In the genomic region with DNA sequence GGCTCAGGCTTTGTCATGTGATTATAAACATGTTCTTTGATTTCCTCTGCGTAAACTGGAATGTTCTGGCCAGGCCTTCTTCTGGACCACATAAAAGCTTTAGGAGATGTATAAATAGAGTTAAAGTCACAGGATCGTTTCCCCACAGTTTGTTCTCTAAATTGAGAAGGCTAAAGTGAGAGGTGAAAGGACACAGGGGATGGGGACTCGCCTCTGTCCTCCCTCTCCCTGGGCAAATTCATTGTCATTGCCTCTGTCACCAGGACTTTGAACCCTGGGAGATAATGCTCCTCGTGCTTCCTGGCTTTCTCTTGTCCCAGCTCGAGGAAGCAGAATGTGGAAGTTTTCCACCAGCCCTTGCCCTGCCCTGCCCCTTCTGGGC, we compare ENCODE assay signal across 1 cellular context.
A peak's percentile ranks its signal among the peaks of the same experiment; 100 is the strongest.
TF ChIP-seq lines count a peak whose summit lies in the region.

No MANE protein-coding gene starts in this region.

TF ChIP-seq in HepG2, 621 proteins besides CTCF, POLR2A, EP300 and RAD21 (continued from another document and continues in another):
- TF ChIP-seq ZNF740 (CRISPR knock-in tag; IDR thresholded peaks at IDR 0.05), result no peak
- TF ChIP-seq ZNF335 (CRISPR knock-in tag; IDR thresholded peaks at IDR 0.05), result no peak; the same call in 1 of the 2 replicates
- no peak for TF ChIP-seq ZNF333 (CRISPR knock-in tag; IDR thresholded peaks at IDR 0.05; ENCODE audit: borderline replicate concordance)
- peak; percentile 97 for TF ChIP-seq DNMT3B (CRISPR knock-in tag; conservative IDR thresholded peaks at IDR 0.05)
- peak; percentile 53 for TF ChIP-seq KDM2A (CRISPR knock-in tag; IDR thresholded peaks at IDR 0.05; ENCODE audit: borderline replicate concordance, low read depth)
- peak; percentile 84 for TF ChIP-seq EHMT2 (IDR thresholded peaks at IDR 0.05; ENCODE audit: borderline replicate concordance, low read depth, low read length)
- TF ChIP-seq, protein P1, sequence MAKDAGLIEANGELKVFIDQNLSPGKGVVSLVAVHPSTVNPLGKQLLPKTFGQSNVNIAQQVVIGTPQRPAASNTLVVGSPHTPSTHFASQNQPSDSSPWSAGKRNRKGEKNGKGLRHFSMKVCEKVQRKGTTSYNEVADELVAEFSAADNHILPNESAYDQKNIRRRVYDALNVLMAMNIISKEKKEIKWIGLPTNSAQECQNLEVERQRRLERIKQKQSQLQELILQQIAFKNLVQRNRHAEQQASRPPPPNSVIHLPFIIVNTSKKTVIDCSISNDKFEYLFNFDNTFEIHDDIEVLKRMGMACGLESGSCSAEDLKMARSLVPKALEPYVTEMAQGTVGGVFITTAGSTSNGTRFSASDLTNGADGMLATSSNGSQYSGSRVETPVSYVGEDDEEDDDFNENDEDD (CRISPR knock-in tag; IDR thresholded peaks at IDR 0.05; ENCODE audit: borderline replicate concordance), result peak; percentile 94; the same call in 1 of the 2 replicates
- 0 out of 2 replicates have a peak, but pooled peaks have one; percentile 55 for TF ChIP-seq ZFP1 (CRISPR knock-in tag; IDR thresholded peaks at IDR 0.05)
- peak; percentile 91 for TF ChIP-seq MYC (CRISPR knock-in tag; IDR thresholded peaks at IDR 0.05; ENCODE audit: borderline replicate concordance)
- TF ChIP-seq, protein P2, sequence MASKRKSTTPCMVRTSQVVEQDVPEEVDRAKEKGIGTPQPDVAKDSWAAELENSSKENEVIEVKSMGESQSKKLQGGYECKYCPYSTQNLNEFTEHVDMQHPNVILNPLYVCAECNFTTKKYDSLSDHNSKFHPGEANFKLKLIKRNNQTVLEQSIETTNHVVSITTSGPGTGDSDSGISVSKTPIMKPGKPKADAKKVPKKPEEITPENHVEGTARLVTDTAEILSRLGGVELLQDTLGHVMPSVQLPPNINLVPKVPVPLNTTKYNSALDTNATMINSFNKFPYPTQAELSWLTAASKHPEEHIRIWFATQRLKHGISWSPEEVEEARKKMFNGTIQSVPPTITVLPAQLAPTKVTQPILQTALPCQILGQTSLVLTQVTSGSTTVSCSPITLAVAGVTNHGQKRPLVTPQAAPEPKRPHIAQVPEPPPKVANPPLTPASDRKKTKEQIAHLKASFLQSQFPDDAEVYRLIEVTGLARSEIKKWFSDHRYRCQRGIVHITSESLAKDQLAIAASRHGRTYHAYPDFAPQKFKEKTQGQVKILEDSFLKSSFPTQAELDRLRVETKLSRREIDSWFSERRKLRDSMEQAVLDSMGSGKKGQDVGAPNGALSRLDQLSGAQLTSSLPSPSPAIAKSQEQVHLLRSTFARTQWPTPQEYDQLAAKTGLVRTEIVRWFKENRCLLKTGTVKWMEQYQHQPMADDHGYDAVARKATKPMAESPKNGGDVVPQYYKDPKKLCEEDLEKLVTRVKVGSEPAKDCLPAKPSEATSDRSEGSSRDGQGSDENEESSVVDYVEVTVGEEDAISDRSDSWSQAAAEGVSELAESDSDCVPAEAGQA (IDR thresholded peaks at IDR 0.05; ENCODE audit: low read depth), result no peak; the same call in 1 of the 2 replicates
- TF ChIP-seq, protein P2 (CRISPR knock-in tag; IDR thresholded peaks at IDR 0.05; ENCODE audit: borderline replicate concordance), result no peak
- TF ChIP-seq IKZF1 (IDR thresholded peaks at IDR 0.05), result no peak
- TF ChIP-seq TGIF2 (CRISPR knock-in tag; IDR thresholded peaks at IDR 0.05), result peak; percentile 95
- TF ChIP-seq TERF1 (CRISPR knock-in tag; IDR thresholded peaks at IDR 0.05), result no peak
- peak; percentile 47; the same call in 1 of the 2 replicates for TF ChIP-seq KMT2B (CRISPR knock-in tag; IDR thresholded peaks at IDR 0.05)
- TF ChIP-seq HDAC1 (CRISPR knock-in tag; IDR thresholded peaks at IDR 0.05), result peak; percentile 87
- no peak for TF ChIP-seq ZNF768 (CRISPR knock-in tag; IDR thresholded peaks at IDR 0.05)
- TF ChIP-seq, protein P3, sequence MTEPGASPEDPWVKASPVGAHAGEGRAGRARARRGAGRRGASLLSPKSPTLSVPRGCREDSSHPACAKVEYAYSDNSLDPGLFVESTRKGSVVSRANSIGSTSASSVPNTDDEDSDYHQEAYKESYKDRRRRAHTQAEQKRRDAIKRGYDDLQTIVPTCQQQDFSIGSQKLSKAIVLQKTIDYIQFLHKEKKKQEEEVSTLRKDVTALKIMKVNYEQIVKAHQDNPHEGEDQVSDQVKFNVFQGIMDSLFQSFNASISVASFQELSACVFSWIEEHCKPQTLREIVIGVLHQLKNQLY (CRISPR knock-in tag; IDR thresholded peaks at IDR 0.05), result peak; percentile 89
- peak; percentile 78 for TF ChIP-seq ELF1 (CRISPR knock-in tag; IDR thresholded peaks at IDR 0.05)
- TF ChIP-seq FOXC1 (CRISPR knock-in tag; IDR thresholded peaks at IDR 0.05; ENCODE audit: borderline replicate concordance), result peak; percentile 83; the same call in 1 of the 2 replicates
- TF ChIP-seq RNF2 (conservative IDR thresholded peaks at IDR 0.05; ENCODE audit: low read depth), result 0 out of 2 replicates have a peak, but pooled peaks have one; percentile 48
- peak in 1 of 2 experiments; percentile 86; a peak in 2 of 4 replicates for TF ChIP-seq KLF16 (CRISPR knock-in tag; IDR thresholded peaks at IDR 0.05)
- TF ChIP-seq, protein P4, sequence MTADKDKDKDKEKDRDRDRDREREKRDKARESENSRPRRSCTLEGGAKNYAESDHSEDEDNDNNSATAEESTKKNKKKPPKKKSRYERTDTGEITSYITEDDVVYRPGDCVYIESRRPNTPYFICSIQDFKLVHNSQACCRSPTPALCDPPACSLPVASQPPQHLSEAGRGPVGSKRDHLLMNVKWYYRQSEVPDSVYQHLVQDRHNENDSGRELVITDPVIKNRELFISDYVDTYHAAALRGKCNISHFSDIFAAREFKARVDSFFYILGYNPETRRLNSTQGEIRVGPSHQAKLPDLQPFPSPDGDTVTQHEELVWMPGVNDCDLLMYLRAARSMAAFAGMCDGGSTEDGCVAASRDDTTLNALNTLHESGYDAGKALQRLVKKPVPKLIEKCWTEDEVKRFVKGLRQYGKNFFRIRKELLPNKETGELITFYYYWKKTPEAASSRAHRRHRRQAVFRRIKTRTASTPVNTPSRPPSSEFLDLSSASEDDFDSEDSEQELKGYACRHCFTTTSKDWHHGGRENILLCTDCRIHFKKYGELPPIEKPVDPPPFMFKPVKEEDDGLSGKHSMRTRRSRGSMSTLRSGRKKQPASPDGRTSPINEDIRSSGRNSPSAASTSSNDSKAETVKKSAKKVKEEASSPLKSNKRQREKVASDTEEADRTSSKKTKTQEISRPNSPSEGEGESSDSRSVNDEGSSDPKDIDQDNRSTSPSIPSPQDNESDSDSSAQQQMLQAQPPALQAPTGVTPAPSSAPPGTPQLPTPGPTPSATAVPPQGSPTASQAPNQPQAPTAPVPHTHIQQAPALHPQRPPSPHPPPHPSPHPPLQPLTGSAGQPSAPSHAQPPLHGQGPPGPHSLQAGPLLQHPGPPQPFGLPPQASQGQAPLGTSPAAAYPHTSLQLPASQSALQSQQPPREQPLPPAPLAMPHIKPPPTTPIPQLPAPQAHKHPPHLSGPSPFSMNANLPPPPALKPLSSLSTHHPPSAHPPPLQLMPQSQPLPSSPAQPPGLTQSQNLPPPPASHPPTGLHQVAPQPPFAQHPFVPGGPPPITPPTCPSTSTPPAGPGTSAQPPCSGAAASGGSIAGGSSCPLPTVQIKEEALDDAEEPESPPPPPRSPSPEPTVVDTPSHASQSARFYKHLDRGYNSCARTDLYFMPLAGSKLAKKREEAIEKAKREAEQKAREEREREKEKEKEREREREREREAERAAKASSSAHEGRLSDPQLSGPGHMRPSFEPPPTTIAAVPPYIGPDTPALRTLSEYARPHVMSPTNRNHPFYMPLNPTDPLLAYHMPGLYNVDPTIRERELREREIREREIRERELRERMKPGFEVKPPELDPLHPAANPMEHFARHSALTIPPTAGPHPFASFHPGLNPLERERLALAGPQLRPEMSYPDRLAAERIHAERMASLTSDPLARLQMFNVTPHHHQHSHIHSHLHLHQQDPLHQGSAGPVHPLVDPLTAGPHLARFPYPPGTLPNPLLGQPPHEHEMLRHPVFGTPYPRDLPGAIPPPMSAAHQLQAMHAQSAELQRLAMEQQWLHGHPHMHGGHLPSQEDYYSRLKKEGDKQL (CRISPR knock-in tag; IDR thresholded peaks at IDR 0.05; ENCODE audit: low read depth), result 0 out of 2 replicates have a peak, but pooled peaks have one; percentile 40
- TF ChIP-seq PPARG (CRISPR knock-in tag; conservative IDR thresholded peaks at IDR 0.05), result peak; percentile 90
- peak; percentile 86; the same call in 1 of the 2 replicates for TF ChIP-seq HMG20A (CRISPR knock-in tag; IDR thresholded peaks at IDR 0.05; ENCODE audit: borderline replicate concordance)
- peak; percentile 97 for TF ChIP-seq SOX5 (CRISPR knock-in tag; IDR thresholded peaks at IDR 0.05; ENCODE audit: borderline replicate concordance)
- no peak for TF ChIP-seq MAF1 (CRISPR knock-in tag; IDR thresholded peaks at IDR 0.05; ENCODE audit: borderline replicate concordance)
- TF ChIP-seq ZNF704 (CRISPR knock-in tag; IDR thresholded peaks at IDR 0.05; ENCODE audit: borderline replicate concordance), result no peak
- peak; percentile 96 for TF ChIP-seq ARID5B (CRISPR knock-in tag; IDR thresholded peaks at IDR 0.05)
- TF ChIP-seq, protein P5, sequence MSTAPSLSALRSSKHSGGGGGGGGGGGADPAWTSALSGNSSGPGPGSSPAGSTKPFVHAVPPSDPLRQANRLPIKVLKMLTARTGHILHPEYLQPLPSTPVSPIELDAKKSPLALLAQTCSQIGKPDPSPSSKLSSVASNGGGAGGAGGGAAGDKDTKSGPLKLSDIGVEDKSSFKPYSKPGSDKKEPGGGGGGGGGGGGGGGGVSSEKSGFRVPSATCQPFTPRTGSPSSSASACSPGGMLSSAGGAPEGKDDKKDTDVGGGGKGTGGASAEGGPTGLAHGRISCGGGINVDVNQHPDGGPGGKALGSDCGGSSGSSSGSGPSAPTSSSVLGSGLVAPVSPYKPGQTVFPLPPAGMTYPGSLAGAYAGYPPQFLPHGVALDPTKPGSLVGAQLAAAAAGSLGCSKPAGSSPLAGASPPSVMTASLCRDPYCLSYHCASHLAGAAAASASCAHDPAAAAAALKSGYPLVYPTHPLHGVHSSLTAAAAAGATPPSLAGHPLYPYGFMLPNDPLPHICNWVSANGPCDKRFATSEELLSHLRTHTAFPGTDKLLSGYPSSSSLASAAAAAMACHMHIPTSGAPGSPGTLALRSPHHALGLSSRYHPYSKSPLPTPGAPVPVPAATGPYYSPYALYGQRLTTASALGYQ (CRISPR knock-in tag; IDR thresholded peaks at IDR 0.05), result peak; percentile 38; the same call in 1 of the 2 replicates
- peak; percentile 83; the same call in 1 of the 2 replicates for TF ChIP-seq DMAP1 (CRISPR knock-in tag; IDR thresholded peaks at IDR 0.05)
